1 cellular context compared by ENCODE assay signal in genomic region chr1:29122662-29122986, GRCh38.
TF ChIP-seq lines count a peak whose summit lies in the region.

No MANE protein-coding gene starts in this region.

TF ChIP-seq in H1, 55 proteins besides CTCF, POLR2A, EP300 and RAD21:
- TF ChIP-seq, protein P1, sequence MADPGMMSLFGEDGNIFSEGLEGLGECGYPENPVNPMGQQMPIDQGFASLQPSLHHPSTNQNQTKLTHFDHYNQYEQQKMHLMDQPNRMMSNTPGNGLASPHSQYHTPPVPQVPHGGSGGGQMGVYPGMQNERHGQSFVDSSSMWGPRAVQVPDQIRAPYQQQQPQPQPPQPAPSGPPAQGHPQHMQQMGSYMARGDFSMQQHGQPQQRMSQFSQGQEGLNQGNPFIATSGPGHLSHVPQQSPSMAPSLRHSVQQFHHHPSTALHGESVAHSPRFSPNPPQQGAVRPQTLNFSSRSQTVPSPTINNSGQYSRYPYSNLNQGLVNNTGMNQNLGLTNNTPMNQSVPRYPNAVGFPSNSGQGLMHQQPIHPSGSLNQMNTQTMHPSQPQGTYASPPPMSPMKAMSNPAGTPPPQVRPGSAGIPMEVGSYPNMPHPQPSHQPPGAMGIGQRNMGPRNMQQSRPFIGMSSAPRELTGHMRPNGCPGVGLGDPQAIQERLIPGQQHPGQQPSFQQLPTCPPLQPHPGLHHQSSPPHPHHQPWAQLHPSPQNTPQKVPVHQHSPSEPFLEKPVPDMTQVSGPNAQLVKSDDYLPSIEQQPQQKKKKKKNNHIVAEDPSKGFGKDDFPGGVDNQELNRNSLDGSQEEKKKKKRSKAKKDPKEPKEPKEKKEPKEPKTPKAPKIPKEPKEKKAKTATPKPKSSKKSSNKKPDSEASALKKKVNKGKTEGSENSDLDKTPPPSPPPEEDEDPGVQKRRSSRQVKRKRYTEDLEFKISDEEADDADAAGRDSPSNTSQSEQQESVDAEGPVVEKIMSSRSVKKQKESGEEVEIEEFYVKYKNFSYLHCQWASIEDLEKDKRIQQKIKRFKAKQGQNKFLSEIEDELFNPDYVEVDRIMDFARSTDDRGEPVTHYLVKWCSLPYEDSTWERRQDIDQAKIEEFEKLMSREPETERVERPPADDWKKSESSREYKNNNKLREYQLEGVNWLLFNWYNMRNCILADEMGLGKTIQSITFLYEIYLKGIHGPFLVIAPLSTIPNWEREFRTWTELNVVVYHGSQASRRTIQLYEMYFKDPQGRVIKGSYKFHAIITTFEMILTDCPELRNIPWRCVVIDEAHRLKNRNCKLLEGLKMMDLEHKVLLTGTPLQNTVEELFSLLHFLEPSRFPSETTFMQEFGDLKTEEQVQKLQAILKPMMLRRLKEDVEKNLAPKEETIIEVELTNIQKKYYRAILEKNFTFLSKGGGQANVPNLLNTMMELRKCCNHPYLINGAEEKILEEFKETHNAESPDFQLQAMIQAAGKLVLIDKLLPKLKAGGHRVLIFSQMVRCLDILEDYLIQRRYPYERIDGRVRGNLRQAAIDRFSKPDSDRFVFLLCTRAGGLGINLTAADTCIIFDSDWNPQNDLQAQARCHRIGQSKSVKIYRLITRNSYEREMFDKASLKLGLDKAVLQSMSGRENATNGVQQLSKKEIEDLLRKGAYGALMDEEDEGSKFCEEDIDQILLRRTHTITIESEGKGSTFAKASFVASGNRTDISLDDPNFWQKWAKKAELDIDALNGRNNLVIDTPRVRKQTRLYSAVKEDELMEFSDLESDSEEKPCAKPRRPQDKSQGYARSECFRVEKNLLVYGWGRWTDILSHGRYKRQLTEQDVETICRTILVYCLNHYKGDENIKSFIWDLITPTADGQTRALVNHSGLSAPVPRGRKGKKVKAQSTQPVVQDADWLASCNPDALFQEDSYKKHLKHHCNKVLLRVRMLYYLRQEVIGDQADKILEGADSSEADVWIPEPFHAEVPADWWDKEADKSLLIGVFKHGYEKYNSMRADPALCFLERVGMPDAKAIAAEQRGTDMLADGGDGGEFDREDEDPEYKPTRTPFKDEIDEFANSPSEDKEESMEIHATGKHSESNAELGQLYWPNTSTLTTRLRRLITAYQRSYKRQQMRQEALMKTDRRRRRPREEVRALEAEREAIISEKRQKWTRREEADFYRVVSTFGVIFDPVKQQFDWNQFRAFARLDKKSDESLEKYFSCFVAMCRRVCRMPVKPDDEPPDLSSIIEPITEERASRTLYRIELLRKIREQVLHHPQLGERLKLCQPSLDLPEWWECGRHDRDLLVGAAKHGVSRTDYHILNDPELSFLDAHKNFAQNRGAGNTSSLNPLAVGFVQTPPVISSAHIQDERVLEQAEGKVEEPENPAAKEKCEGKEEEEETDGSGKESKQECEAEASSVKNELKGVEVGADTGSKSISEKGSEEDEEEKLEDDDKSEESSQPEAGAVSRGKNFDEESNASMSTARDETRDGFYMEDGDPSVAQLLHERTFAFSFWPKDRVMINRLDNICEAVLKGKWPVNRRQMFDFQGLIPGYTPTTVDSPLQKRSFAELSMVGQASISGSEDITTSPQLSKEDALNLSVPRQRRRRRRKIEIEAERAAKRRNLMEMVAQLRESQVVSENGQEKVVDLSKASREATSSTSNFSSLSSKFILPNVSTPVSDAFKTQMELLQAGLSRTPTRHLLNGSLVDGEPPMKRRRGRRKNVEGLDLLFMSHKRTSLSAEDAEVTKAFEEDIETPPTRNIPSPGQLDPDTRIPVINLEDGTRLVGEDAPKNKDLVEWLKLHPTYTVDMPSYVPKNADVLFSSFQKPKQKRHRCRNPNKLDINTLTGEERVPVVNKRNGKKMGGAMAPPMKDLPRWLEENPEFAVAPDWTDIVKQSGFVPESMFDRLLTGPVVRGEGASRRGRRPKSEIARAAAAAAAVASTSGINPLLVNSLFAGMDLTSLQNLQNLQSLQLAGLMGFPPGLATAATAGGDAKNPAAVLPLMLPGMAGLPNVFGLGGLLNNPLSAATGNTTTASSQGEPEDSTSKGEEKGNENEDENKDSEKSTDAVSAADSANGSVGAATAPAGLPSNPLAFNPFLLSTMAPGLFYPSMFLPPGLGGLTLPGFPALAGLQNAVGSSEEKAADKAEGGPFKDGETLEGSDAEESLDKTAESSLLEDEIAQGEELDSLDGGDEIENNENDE (IDR thresholded peaks at IDR 0.05; ENCODE audit: insufficient replicate concordance, low read length): no peak
- TF ChIP-seq NANOG (IDR thresholded peaks at IDR 0.05; ENCODE audit: insufficient read depth, low read depth, low read length, poor library complexity, severe bottlenecking): no peak
- TF ChIP-seq GABPA (IDR thresholded peaks at IDR 0.05; ENCODE audit: borderline replicate concordance, insufficient read depth, low read length): no peak
- no peak for TF ChIP-seq TCF12 (IDR thresholded peaks at IDR 0.05; ENCODE audit: low read depth, low read length)
- peak; percentile 73 for TF ChIP-seq EZH2 (IDR thresholded peaks at IDR 0.05; ENCODE audit: low read depth, low read length, severe bottlenecking)
- TF ChIP-seq SAP30 (IDR thresholded peaks at IDR 0.05; ENCODE audit: insufficient read depth, insufficient replicate concordance, low read length): no peak
- peak; percentile 1; the same call in 1 of the 2 replicates for TF ChIP-seq MAX (IDR thresholded peaks at IDR 0.05)
- TF ChIP-seq HDAC2 (IDR thresholded peaks at IDR 0.05; ENCODE audit: borderline replicate concordance in 1 of 2, low read depth in 2 of 2, low read length in 2 of 2): 0 out of 4 replicates have a peak, but pooled peaks of 1 of the 2 experiments have one; percentile 6
- TF ChIP-seq, protein P2, sequence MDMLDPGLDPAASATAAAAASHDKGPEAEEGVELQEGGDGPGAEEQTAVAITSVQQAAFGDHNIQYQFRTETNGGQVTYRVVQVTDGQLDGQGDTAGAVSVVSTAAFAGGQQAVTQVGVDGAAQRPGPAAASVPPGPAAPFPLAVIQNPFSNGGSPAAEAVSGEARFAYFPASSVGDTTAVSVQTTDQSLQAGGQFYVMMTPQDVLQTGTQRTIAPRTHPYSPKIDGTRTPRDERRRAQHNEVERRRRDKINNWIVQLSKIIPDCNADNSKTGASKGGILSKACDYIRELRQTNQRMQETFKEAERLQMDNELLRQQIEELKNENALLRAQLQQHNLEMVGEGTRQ (IDR thresholded peaks at IDR 0.05; ENCODE audit: low read length): no peak
- TF ChIP-seq E2F6 (IDR thresholded peaks at IDR 0.05): peak; percentile 77; the same call in 1 of the 2 replicates
- TF ChIP-seq KDM4A (IDR thresholded peaks at IDR 0.05; ENCODE audit: low read depth, low read length, severe bottlenecking): peak; percentile 13
- TF ChIP-seq TAF7 (optimal IDR thresholded peaks at IDR 0.05; ENCODE audit: borderline replicate concordance, low read depth, low read length): peak; percentile 44
- TF ChIP-seq RBBP5 (IDR thresholded peaks at IDR 0.05; ENCODE audit: borderline replicate concordance, low read depth, low read length): 0 out of 2 replicates have a peak, but pooled peaks have one; percentile 5
TF ChIP-seq in H1: peak in this region for 7.
